Comparison of ENCODE assay signal across 23 cellular contexts in the genomic region with DNA sequence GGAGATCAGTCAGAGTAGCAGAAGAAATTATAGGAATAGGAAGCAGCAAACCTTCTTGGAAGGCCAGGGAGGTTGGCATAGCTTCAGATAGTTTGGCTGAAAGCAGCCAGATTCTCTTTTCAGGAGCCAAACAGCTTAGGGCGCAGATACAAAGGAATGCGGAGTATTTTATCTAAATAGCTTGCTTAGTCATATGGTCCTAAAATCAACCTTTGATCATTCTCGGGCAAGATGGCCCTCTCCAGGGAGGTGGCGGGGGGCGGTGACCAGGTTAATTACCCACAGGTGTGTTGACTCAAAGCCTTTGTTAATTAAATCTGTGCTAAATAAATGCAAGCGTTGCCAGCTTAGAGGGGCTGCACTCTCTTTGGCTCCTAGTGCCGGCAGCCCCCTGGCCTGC. TPM values are rescaled to one million over a fixed set of nuclear protein-coding genes. Genes with fewer than 3 reads are reported as not detected.
"Had no signal": no experiment of that assay in that cellular context is flagged by ENCODE, and none has a peak within 500 bp of the region (broad histone marks: within the 10 kb centered on the region; RNA-seq: fewer than 3 reads in every experiment).

No MANE protein-coding gene starts in this region.

- H3K4me1 ChIP-seq: ascending aorta, left ventricle myocardium inferior, psoas muscle had no signal

- H3K4me1 Mint-ChIP-seq: activated naive CD8-positive, alpha-beta T cell treated with anti-CD3 and anti-CD28 coated beads, Interleukin-2, amount 50 U/mL, for 24 hours; memory B cell; T-cell had no signal

- H3K27me3 ChIP-seq: ascending aorta, hepatocyte had no signal

- H3K9me3 ChIP-seq: ascending aorta, left ventricle myocardium inferior, psoas muscle had no signal

- H3K9me3 Mint-ChIP-seq: activated CD8-positive, alpha-beta T cell treated with anti-CD3 and anti-CD28 coated beads for 36 hours; activated naive CD8-positive, alpha-beta T cell treated with anti-CD3 and anti-CD28 coated beads, Interleukin-2, amount 50 U/mL, for 24 hours; memory B cell; T-cell had no signal

- DNase-seq: activated CD4-positive, alpha-beta T cell treated with anti-CD3 and anti-CD28 coated beads for 4 hours; activated CD8-positive, alpha-beta memory T cell treated with anti-CD3 and anti-CD28 coated beads, Interleukin-2, amount 50 U/mL, for 4 hours; activated CD8-positive, alpha-beta T cell treated with anti-CD3 and anti-CD28 coated beads for 36 hours; activated naive CD4-positive, alpha-beta T cell; activated naive CD8-positive, alpha-beta T cell treated with anti-CD3 and anti-CD28 coated beads, Interleukin-2, amount 50 U/mL, for 24 hours; effector CD4-positive, alpha-beta T cell; left ventricle myocardium inferior; psoas muscle; stimulated activated CD4-positive, alpha-beta T cell treated with anti-CD3 and anti-CD28 coated beads, Interleukin-12 subunit alpha, Interleukin-12 subunit beta, amount 100 ng/mL, for 4 hours; stimulated activated naive CD4-positive, alpha-beta T cell treated with Interleukin-2 at 50 U/mL for 16 hours; T-cell; T1000 had no signal

- ATAC-seq: activated CD8-positive, alpha-beta T cell treated with anti-CD3 and anti-CD28 coated beads for 36 hours; activated naive CD8-positive, alpha-beta T cell treated with anti-CD3 and anti-CD28 coated beads, Interleukin-2, amount 50 U/mL, for 24 hours; psoas muscle; sciatic nerve; T-cell had no signal

- H3K36me3 ChIP-seq: ascending aorta, left ventricle myocardium inferior had no signal

- H3K4me3 Mint-ChIP-seq: activated CD8-positive, alpha-beta T cell treated with anti-CD3 and anti-CD28 coated beads for 36 hours; activated naive CD8-positive, alpha-beta T cell treated with anti-CD3 and anti-CD28 coated beads, Interleukin-2, amount 50 U/mL, for 24 hours; memory B cell; T-cell had no signal

- H3K27ac ChIP-seq: ascending aorta, hepatocyte, left ventricle myocardium inferior, psoas muscle, VCaP had no signal

- H3K27ac Mint-ChIP-seq: activated CD8-positive, alpha-beta T cell treated with anti-CD3 and anti-CD28 coated beads for 36 hours; activated naive CD8-positive, alpha-beta T cell treated with anti-CD3 and anti-CD28 coated beads, Interleukin-2, amount 50 U/mL, for 24 hours; memory B cell; T-cell had no signal

- H3K36me3 Mint-ChIP-seq: T-cell had no signal

- H3K4me3 ChIP-seq: ascending aorta, hepatocyte, left ventricle myocardium inferior, psoas muscle had no signal

RNA-seq across cellular contexts. Expression of a gene that starts 12.5 kb away (rescaled TPM):
- total RNA-seq: ascending aorta, fibroblast of lung, frontal cortex, hepatocyte, ureter had no signal
- polyA plus RNA-seq: fibroblast of lung, hepatocyte, keratinocyte, neural cell, psoas muscle had no signal

RNA-seq across cellular contexts. Expression of a gene that starts 19.4 kb away (rescaled TPM):
- total RNA-seq: activated CD8-positive, alpha-beta T cell treated with anti-CD3 and anti-CD28 coated beads for 36 hours; ascending aorta; fibroblast of lung; hepatocyte; left ventricle myocardium inferior; osteoblast had no signal
- polyA plus RNA-seq: fibroblast of lung, hepatocyte, keratinocyte, neural cell had no signal

RNA-seq across cellular contexts. Expression of a gene that starts 43.2 kb away (rescaled TPM):
- total RNA-seq: ascending aorta, fibroblast of lung, frontal cortex, hepatocyte, left ventricle myocardium inferior, osteoblast, psoas muscle, sciatic nerve, ureter had no signal
- polyA plus RNA-seq: fibroblast of lung, hepatocyte, keratinocyte, neural cell had no signal

RNA-seq across cellular contexts. Expression of a gene that starts 53.9 kb away (rescaled TPM):
- total RNA-seq: activated CD8-positive, alpha-beta T cell treated with anti-CD3 and anti-CD28 coated beads for 36 hours; ascending aorta; fibroblast of lung; hepatocyte; left ventricle myocardium inferior; osteoblast; psoas muscle; sciatic nerve; T-cell; ureter had no signal
- polyA plus RNA-seq: fibroblast of lung, hepatocyte, keratinocyte, neural cell, psoas muscle had no signal
